8 cellular contexts compared by ENCODE assay signal in the genomic region with DNA sequence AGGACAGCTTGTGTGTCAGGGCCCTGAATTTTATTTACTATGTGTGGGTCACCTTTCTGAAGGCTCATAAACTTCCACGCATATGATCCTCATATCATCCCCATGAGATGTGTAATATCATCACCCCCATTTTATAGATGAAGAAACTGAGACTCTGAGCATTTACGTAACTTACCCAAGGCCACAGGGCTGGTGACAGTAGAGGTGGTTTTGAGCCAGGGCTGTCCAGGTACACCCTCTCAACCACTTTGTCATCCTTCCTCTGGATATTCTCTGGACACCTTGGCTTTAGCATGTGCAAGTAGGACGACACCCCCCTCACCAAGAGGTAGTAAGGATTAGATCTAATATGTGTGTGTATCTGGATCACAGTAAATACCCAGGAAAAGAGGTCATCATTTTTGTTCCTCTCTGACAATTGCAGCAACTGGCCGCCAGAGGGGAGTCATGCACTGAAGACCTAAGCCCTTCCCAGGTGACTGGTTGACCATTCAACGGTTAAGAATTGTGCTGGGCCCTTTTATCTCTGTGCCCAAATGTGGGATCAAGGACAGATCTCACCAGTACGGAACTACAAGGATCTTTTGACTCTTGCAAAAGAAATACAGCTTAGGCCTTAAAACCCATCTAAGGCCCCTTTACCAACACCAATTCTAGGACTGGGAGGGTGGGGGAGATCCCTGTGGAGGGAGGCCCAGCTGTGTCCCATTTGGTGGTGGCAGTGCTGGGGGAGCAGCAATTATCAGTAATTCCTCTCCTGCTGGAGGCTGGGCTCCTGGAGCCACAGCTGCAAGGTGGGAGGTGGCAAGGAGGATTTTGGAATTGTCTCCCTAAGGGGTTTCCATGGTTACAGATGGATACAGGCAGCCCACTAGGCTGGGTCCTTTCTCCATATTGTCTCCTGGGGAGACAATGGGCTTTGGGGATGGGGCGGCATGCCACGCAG. TPM values are rescaled to one million over a fixed set of nuclear protein-coding genes. Genes with fewer than 3 reads are reported as not detected.
DNase-seq lines count a peak whose midpoint lies in the region; ATAC-seq and TF ChIP-seq lines count a peak whose summit lies in the region.

No MANE protein-coding gene starts in this region.

- H3K27me3 Mint-ChIP-seq in activated naive CD8-positive, alpha-beta T cell treated with anti-CD3 and anti-CD28 coated beads for 36 hours, result no peaks in the 10 kb centered on the region

- no peak overlapping the region for H3K27ac Mint-ChIP-seq in activated naive CD8-positive, alpha-beta T cell treated with anti-CD3 and anti-CD28 coated beads for 36 hours

- H3K36me3 Mint-ChIP-seq in activated naive CD8-positive, alpha-beta T cell treated with anti-CD3 and anti-CD28 coated beads for 36 hours, result no peaks in the 10 kb centered on the region

- peaks cover 5% of the 10 kb centered on the region for H3K4me1 Mint-ChIP-seq in activated naive CD8-positive, alpha-beta T cell treated with anti-CD3 and anti-CD28 coated beads for 36 hours

- H3K4me3 Mint-ChIP-seq in activated naive CD8-positive, alpha-beta T cell treated with anti-CD3 and anti-CD28 coated beads for 36 hours, result no peak overlapping the region

- intact Hi-C loops in Right ventricle myocardium inferior (cut with DNase I), result loop anchor here (1.0 kb wide), 1 partner anchor 93 kb away; no protein-coding TSS in a partner anchor
- intact Hi-C loops in posterior vena cava (cut with DNase I), result loop anchor here in 1 of 2 donors (2.0 kb wide), 1 partner anchor 94 kb away; no protein-coding TSS in a partner anchor

- peak; percentile 87 for DNase-seq in EH (ENCODE audit: low read depth)
- DNase-seq in MV-4-11 (lab: John Stamatoyannopoulos, UW), result peak; percentile 57
- peak; percentile 69 for DNase-seq in activated naive CD8-positive, alpha-beta T cell treated with anti-CD3 and anti-CD28 coated beads for 36 hours
- DNase-seq in Right ventricle myocardium inferior (ENCODE audit: missing footprints), result peak; percentile 89
- DNase-seq in posterior vena cava (ENCODE audit: low spot score), result peak; percentile 91

- no peaks in the 10 kb centered on the region for H3K9me3 Mint-ChIP-seq in activated naive CD8-positive, alpha-beta T cell treated with anti-CD3 and anti-CD28 coated beads for 36 hours

- ATAC-seq in SK-N-SH treated with all-trans-retinoic acid at 6 μM for 48 hours (peak; percentile 87), Right ventricle myocardium inferior (peak; percentile 67), GM19452 (IDR thresholded peaks at IDR 0.05; ENCODE audit: unreplicated experiment) (no peak), HG03571 (IDR thresholded peaks at IDR 0.05; ENCODE audit: unreplicated experiment) (no peak)

TF ChIP-seq in SK-N-SH treated with all-trans-retinoic acid at 6 μM for 48 hours, 23 proteins besides CTCF, POLR2A, EP300 and RAD21:
- no peak for TF ChIP-seq ZFP3 (CRISPR knock-in tag; IDR thresholded peaks at IDR 0.05)
- TF ChIP-seq PPARA (CRISPR knock-in tag; IDR thresholded peaks at IDR 0.05; ENCODE audit: borderline replicate concordance), result no peak
- no peak for TF ChIP-seq ZC3H10 (CRISPR knock-in tag; IDR thresholded peaks at IDR 0.05)
- TF ChIP-seq, protein P1, sequence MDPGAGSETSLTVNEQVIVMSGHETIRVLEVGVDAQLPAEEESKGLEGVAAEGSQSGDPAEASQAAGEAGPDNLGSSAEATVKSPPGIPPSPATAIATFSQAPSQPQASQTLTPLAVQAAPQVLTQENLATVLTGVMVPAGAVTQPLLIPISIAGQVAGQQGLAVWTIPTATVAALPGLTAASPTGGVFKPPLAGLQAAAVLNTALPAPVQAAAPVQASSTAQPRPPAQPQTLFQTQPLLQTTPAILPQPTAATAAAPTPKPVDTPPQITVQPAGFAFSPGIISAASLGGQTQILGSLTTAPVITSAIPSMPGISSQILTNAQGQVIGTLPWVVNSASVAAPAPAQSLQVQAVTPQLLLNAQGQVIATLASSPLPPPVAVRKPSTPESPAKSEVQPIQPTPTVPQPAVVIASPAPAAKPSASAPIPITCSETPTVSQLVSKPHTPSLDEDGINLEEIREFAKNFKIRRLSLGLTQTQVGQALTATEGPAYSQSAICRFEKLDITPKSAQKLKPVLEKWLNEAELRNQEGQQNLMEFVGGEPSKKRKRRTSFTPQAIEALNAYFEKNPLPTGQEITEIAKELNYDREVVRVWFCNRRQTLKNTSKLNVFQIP (CRISPR knock-in tag; IDR thresholded peaks at IDR 0.05; ENCODE audit: borderline replicate concordance, low read depth), result no peak
- TF ChIP-seq ARNTL (CRISPR knock-in tag; IDR thresholded peaks at IDR 0.05; ENCODE audit: borderline replicate concordance, low read depth), result no peak
- no peak for TF ChIP-seq ZFP30 (CRISPR knock-in tag; IDR thresholded peaks at IDR 0.05)
- no peak for TF ChIP-seq ESRRG (CRISPR knock-in tag; IDR thresholded peaks at IDR 0.05)
- TF ChIP-seq, protein P2, sequence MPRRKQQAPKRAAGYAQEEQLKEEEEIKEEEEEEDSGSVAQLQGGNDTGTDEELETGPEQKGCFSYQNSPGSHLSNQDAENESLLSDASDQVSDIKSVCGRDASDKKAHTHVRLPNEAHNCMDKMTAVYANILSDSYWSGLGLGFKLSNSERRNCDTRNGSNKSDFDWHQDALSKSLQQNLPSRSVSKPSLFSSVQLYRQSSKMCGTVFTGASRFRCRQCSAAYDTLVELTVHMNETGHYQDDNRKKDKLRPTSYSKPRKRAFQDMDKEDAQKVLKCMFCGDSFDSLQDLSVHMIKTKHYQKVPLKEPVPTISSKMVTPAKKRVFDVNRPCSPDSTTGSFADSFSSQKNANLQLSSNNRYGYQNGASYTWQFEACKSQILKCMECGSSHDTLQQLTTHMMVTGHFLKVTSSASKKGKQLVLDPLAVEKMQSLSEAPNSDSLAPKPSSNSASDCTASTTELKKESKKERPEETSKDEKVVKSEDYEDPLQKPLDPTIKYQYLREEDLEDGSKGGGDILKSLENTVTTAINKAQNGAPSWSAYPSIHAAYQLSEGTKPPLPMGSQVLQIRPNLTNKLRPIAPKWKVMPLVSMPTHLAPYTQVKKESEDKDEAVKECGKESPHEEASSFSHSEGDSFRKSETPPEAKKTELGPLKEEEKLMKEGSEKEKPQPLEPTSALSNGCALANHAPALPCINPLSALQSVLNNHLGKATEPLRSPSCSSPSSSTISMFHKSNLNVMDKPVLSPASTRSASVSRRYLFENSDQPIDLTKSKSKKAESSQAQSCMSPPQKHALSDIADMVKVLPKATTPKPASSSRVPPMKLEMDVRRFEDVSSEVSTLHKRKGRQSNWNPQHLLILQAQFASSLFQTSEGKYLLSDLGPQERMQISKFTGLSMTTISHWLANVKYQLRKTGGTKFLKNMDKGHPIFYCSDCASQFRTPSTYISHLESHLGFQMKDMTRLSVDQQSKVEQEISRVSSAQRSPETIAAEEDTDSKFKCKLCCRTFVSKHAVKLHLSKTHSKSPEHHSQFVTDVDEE (CRISPR knock-in tag; IDR thresholded peaks at IDR 0.05), result no peak
- TF ChIP-seq BACH2 (CRISPR knock-in tag; IDR thresholded peaks at IDR 0.05; ENCODE audit: borderline replicate concordance), result no peak
- TF ChIP-seq SNAI2 (CRISPR knock-in tag; IDR thresholded peaks at IDR 0.05), result no peak
- no peak for TF ChIP-seq ZNF70 (CRISPR knock-in tag; IDR thresholded peaks at IDR 0.05)

RNA-seq across cellular contexts. Expression of a gene that starts 13.7 kb away (rescaled TPM):
- 10 to 100 TPM; 36.1 to 37.5 TPM for total RNA-seq in activated naive CD8-positive, alpha-beta T cell treated with anti-CD3 and anti-CD28 coated beads for 36 hours
- total RNA-seq in Right ventricle myocardium inferior (0.76 TPM), posterior vena cava (under 1 TPM; 0.24 to 0.46 TPM)

RNA-seq across cellular contexts. Expression of a gene that starts 14.6 kb away (rescaled TPM):
- total RNA-seq in activated naive CD8-positive, alpha-beta T cell treated with anti-CD3 and anti-CD28 coated beads for 36 hours, result 10 to 100 TPM; 59.1 to 59.5 TPM
- total RNA-seq in Right ventricle myocardium inferior (90.3 TPM), posterior vena cava (100 to 1,000 TPM; 190 to 243 TPM)

Comparison
In these comparisons a context has a peak if more than half of its experiments do, and no peak if none do; other contexts are left out.
1. ATAC-seq: peak in SK-N-SH treated with all-trans-retinoic acid at 6 μM for 48 hours (single experiment) and Right ventricle myocardium inferior (single experiment); none in GM19452 (single experiment) and HG03571 (single experiment).
2. RNA of a gene that starts 13.7 kb away (total RNA-seq): 36.1 to 37.5 TPM in activated naive CD8-positive, alpha-beta T cell treated with anti-CD3 and anti-CD28 coated beads for 36 hours; 0.76 TPM in Right ventricle myocardium inferior (single experiment) and 0.24 to 0.46 TPM in posterior vena cava; every median in the first group is over 10 times any median in the second.
3. Peak in every context shown above with its lines, with median percentiles within 50 percentile points of each other: DNase-seq.